7 cellular contexts compared by ENCODE assay signal in the genomic region with DNA sequence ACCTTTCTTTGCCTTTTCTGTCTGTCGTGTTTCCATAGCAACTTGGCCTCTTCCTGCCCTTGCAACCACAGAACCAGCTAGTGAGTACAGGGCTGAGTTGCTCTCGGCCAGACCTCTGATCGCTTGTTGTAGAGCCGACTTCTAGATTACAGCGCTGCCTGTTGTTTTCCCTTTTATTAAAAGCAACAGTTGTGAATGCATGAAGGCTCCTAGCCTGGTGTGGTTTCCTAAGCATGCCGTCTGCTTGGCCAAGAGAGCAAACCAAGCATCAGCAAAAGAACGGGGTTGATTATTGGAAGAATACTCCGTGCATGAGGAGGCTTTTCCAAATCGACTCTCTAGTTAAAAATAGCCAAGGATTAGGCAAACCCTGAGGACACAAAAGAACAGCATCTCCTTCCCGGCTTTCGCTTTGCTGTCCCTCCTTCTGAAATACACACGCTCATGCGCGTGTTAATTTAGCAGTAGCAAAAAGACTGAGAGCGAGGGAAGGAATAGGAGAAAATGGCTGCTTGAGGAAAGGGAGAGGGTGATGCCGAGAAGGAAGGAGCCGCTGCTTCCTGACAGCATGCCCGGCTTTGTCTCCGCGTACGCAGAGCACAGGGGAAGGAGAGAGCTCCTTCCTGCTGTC.
DNase-seq lines count a peak whose midpoint lies in the region; ATAC-seq and TF ChIP-seq lines count a peak whose summit lies in the region.

No MANE protein-coding gene starts in this region.

- H3K27ac ChIP-seq in ascending aorta (peak overlapping the region; percentile 34 to 67), stomach (peak overlapping the region in 4 of 5 donors; percentile 39 to 76 (median 66))

- H3K36me3 ChIP-seq in ascending aorta: no peaks in the 10 kb centered on the region
- H3K36me3 ChIP-seq in stomach: peaks cover 0 to 18% (median 0%) of the 10 kb centered on the region in 4 donors

- no peaks in the 10 kb centered on the region for H3K4me1 ChIP-seq in ascending aorta
- H3K4me1 ChIP-seq in stomach: peaks cover 0 to 23% (median 10%) of the 10 kb centered on the region in 4 donors

- no peaks in the 10 kb centered on the region for H3K9me3 ChIP-seq in ascending aorta
- H3K9me3 ChIP-seq in stomach: no peaks in the 10 kb centered on the region

- H3K4me3 ChIP-seq in ascending aorta (peak overlapping the region; percentile 43 to 64), stomach (peak overlapping the region; percentile 30 to 37 (median 32))

- intact Hi-C loops in ascending aorta (cut with DNase I) (no loop called here), stomach (cut with DNase I; ENCODE audit: low total_unique reads) (no loop called here)

- H3K27me3 ChIP-seq in ascending aorta (no peaks in the 10 kb centered on the region), stomach (no peaks in the 10 kb centered on the region)

- DNase-seq in ascending aorta (ENCODE audit: low spot score in 2 of 2) (no peak), iris pigment epithelial cell (ENCODE audit: low read depth) (peak; percentile 89), stomach (no peak), iPS-NIHi7 (ENCODE audit: extremely low spot score) (no peak), AML-193 (lab: John Stamatoyannopoulos, UW) (no peak), COLO829 (ENCODE audit: low spot score) (no peak)

- WGBS in stomach, 5 donors: 27 to 59% (median 30%) methylated on average over 21 of the region's 21 CpGs

- TF ChIP-seq CTCF in ascending aorta (IDR thresholded peaks at IDR 0.05) (no peak), stomach (IDR thresholded peaks at IDR 0.05) (no peak)

- no peak for TF ChIP-seq EP300 in stomach (IDR thresholded peaks at IDR 0.05)

- peak; percentile 70 for ATAC-seq in HG02981 (IDR thresholded peaks at IDR 0.05; ENCODE audit: unreplicated experiment)

- TF ChIP-seq POLR2A in stomach (IDR thresholded peaks at IDR 0.05): no peak
